In the genomic region with DNA sequence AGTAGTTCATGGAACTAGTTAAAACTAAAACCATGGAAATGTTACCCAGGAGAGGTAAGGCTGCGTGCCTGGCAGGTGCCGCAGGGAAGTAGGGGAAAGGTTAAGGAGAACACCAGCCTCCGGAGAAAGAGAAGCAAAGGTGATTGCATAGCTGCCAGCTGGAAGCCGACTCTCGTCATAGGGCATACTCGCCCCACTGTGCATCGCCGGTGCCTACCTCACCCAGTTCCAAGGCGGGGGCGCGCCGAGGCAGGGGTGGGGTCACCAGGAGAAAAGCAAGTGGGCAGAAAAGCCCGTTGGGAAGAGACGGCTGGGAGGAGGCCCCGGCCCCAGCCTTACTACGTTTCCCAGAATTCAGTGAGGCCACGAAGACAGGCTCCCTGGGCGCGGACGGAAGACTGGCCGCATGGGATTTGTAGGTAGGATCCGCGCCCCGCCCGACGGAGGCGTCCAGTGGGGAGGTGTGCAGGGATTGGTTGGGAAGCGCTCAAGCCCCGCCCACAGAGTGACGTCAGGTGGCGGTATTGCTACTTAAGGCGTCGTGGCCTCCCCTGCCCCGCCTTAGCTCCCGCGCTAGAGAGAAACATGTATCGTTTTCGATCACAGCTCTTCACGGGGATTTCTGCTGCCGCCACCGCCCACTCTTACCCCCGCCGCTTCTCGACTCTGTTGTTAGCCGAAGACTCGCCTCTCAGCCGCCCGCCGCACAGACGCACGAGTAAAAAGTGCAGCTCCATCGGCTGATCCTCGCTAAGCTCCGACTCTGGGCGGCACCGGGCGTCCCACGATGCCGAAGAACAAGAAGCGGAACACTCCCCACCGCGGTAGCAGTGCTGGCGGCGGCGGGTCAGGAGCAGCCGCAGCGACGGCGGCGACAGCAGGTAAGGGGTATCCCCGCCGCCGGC, we compare ENCODE assay signal across 8 cellular contexts. TPM values are rescaled to one million over a fixed set of nuclear protein-coding genes. Genes with fewer than 3 reads are reported as not detected.
A peak's percentile ranks its signal among the peaks of the same experiment; 100 is the strongest.
DNase-seq lines count a peak whose midpoint lies in the region; ATAC-seq, FAIRE-seq and TF ChIP-seq lines count a peak whose summit lies in the region.

A gene with protein sequence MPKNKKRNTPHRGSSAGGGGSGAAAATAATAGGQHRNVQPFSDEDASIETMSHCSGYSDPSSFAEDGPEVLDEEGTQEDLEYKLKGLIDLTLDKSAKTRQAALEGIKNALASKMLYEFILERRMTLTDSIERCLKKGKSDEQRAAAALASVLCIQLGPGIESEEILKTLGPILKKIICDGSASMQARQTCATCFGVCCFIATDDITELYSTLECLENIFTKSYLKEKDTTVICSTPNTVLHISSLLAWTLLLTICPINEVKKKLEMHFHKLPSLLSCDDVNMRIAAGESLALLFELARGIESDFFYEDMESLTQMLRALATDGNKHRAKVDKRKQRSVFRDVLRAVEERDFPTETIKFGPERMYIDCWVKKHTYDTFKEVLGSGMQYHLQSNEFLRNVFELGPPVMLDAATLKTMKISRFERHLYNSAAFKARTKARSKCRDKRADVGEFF (plus strand): TSS at position 559 of the 905 bp plus-strand sequence. CDS start 229 bp downstream, at position 788.

- H3K27me3 Mint-ChIP-seq in mesothelial cell of epicardium (ENCODE audit: low read depth): no peaks in the 10 kb centered on the region

- peak within 1 kb of the TSS; percentile 84 for H3K27ac ChIP-seq in OCI-LY3 (ENCODE audit: low read length)

- H3K4me3 ChIP-seq in OCI-LY3 (ENCODE audit: low read length): peak within 1 kb of the TSS; percentile 93

- no peaks in the 10 kb centered on the region for H3K27me3 ChIP-seq in OCI-LY3 (ENCODE audit: low read depth, low read length)

- peaks cover 48% of the 10 kb centered on the region for H3K79me2 ChIP-seq in OCI-LY3 (ENCODE audit: low read length)

- H3K4me1 ChIP-seq in OCI-LY3 (ENCODE audit: low read length): peaks cover 23% of the 10 kb centered on the region

- H3K36me3 ChIP-seq in OCI-LY3 (replicated peaks; ENCODE audit: low read depth, low read length): no peaks in the 10 kb centered on the region

- no peak for TF ChIP-seq CTCF in OCI-LY3 (IDR thresholded peaks at IDR 0.05; ENCODE audit: low read depth, low read length)
- TF ChIP-seq CTCF in mesothelial cell of epicardium (IDR thresholded peaks at IDR 0.05; ENCODE audit: unreplicated experiment): no peak

- H3K4me1 Mint-ChIP-seq in mesothelial cell of epicardium: peaks cover 38% of the 10 kb centered on the region

- DNase-seq in D341Med (ENCODE audit: low spot score) (peak; percentile 97), HuH-7 (ENCODE audit: low spot score) (peak; percentile 96), mesothelial cell of epicardium (ENCODE audit: low spot score in 2 of 2, unreplicated experiment in 2 of 2) (peak; percentile 96 to 99)
- DNase-seq in activated CD8-positive, alpha-beta memory T cell treated with anti-CD3 and anti-CD28 coated beads, Interleukin-2, amount 50 U/mL, for 48 hours: peak; percentile 100
- peak; percentile 94 to 95 for DNase-seq in stimulated activated CD8-positive, alpha-beta memory T cell treated with anti-CD3 and anti-CD28 coated beads, Interleukin-15, amount 100 ng/mL, for 48 hours (ENCODE audit: low read depth in 2 of 2)

- FAIRE-seq in endometrium (lab: Jason Lieb, UNC): peak; percentile 98

- peak within 1 kb of the TSS; percentile 99 for H2AFZ ChIP-seq in OCI-LY3 (ENCODE audit: low read depth, low read length)

- peaks cover 29% of the 10 kb centered on the region for H4K20me1 ChIP-seq in OCI-LY3 (ENCODE audit: insufficient read depth, low read length)

- no peaks in the 10 kb centered on the region for H3K9me3 Mint-ChIP-seq in mesothelial cell of epicardium

- H3K4me3 Mint-ChIP-seq in mesothelial cell of epicardium: peak within 1 kb of the TSS; percentile 98

- no peaks in the 10 kb centered on the region for H3K36me3 Mint-ChIP-seq in mesothelial cell of epicardium

- peak; percentile 74 for ATAC-seq in GM21515 (IDR thresholded peaks at IDR 0.05; ENCODE audit: unreplicated experiment)

- H3K4me2 ChIP-seq in OCI-LY3 (ENCODE audit: low read length): peak within 1 kb of the TSS; percentile 92

- peak within 1 kb of the TSS; percentile 94 for H3K9ac ChIP-seq in OCI-LY3 (ENCODE audit: low read length)

- H3K27ac Mint-ChIP-seq in mesothelial cell of epicardium: peak within 1 kb of the TSS; percentile 99

- H3K9me3 ChIP-seq in OCI-LY3 (ENCODE audit: insufficient read depth, low read length): no peaks in the 10 kb centered on the region

RNA-seq across cellular contexts. Expression of the gene that starts here (rescaled TPM):
- 52.5 to 54.3 TPM (median 54.3 TPM) in 3 replicates for total RNA-seq in mesothelial cell of epicardium

Comparison
In these comparisons a context has a peak if more than half of its experiments do, and no peak if none do; other contexts are left out.
1. Peak in every context shown above with its lines: DNase-seq, ATAC-seq, H3K4me3 ChIP-seq and H3K27ac ChIP-seq.